8 cellular contexts compared by ENCODE assay signal in the genomic region with DNA sequence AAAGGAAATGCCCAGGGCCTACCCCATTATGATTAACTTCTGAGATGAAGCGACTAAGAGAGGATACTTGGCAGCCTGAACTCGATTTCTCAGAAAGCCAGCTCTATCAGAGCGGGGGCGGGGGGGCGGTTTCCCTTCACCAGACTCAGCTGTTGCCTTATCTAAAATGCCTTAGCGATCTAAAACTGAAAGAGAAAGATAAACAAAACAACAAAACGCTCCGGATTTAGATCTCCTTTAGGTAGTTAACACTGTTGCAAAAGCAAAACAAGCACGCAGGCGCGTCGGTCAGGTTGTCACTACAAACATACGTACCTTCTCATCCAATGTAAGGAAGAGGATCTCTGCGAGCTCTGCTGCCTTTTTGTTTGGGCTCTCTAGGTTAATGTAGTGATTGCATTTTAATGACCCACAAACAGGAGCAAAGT. TPM values are rescaled to one million over a fixed set of nuclear protein-coding genes. Genes with fewer than 3 reads are reported as not detected.
DNase-seq lines count a peak whose midpoint lies in the region; ATAC-seq, FAIRE-seq and TF ChIP-seq lines count a peak whose summit lies in the region.

No MANE protein-coding gene starts in this region.

- H3K4me2 ChIP-seq in skeletal muscle satellite cell (ENCODE audit: low read length): peak overlapping the region; percentile 98

- no peak overlapping the region for H3K9ac ChIP-seq in iPS-18a (ENCODE audit: low read length)
- H3K9ac ChIP-seq in skeletal muscle satellite cell (ENCODE audit: low read depth, low read length): no peak overlapping the region

- H3K9me3 ChIP-seq in iPS-18a (ENCODE audit: control insufficient read depth, low read depth, low read length) (no peaks in the 10 kb centered on the region), skeletal muscle satellite cell (replicated peaks; ENCODE audit: low read length) (no peaks in the 10 kb centered on the region)

- H3K4me3 ChIP-seq in H7 (ENCODE audit: insufficient read depth, low read depth, low read length) (peak overlapping the region; percentile 83), iPS-18a (ENCODE audit: low read length) (peak overlapping the region; percentile 79), skeletal muscle satellite cell (ENCODE audit: low read length) (peak overlapping the region; percentile 71)

- H3K27me3 ChIP-seq in H7 (ENCODE audit: control insufficient read depth, insufficient read depth, low read length) (peaks cover 42% of the 10 kb centered on the region), iPS-18a (ENCODE audit: control insufficient read depth, insufficient read depth, low read length) (peaks cover 52% of the 10 kb centered on the region), skeletal muscle satellite cell (ENCODE audit: control insufficient read depth, insufficient read depth, low read length) (peaks cover 55% of the 10 kb centered on the region)

- DNase-seq in GM12891 (ENCODE audit: insufficient read length, low spot score) (peak; percentile 15), H7 (peak; percentile 16), NOMO-1 treated with DMSO at 0.1 percent for 48 hours (lab: John Stamatoyannopoulos, UW; ENCODE audit: unreplicated experiment) (peak; percentile 11), astrocyte of the hippocampus (ENCODE audit: low read depth, low spot score) (peak; percentile 41), NCI-H1048 (lab: John Stamatoyannopoulos, UW) (no peak)

- no peak for ATAC-seq in GM18505 (IDR thresholded peaks at IDR 0.05; ENCODE audit: unreplicated experiment)

- TF ChIP-seq POLR2A in GM12891 (IDR thresholded peaks at IDR 0.05; ENCODE audit: low read depth, low read length): no peak
- TF ChIP-seq POLR2A in GM18505 (IDR thresholded peaks at IDR 0.05; ENCODE audit: borderline replicate concordance, extremely low read depth, insufficient read depth, insufficient read length): no peak

- peak; percentile 75 for FAIRE-seq in GM12891 (lab: Jason Lieb, UNC)

- H3K36me3 ChIP-seq in H7 (replicated peaks; ENCODE audit: control insufficient read depth, insufficient read depth, low read length) (no peaks in the 10 kb centered on the region), iPS-18a (ENCODE audit: control insufficient read depth, low read depth, low read length) (no peaks in the 10 kb centered on the region), skeletal muscle satellite cell (ENCODE audit: insufficient read depth, low read length) (no peaks in the 10 kb centered on the region)

- H3K27ac ChIP-seq in iPS-18a (ENCODE audit: low read length): no peak overlapping the region

- H3K4me1 ChIP-seq in iPS-18a (ENCODE audit: control insufficient read depth, low read depth, low read length) (peaks cover 8% of the 10 kb centered on the region), skeletal muscle satellite cell (ENCODE audit: control insufficient read depth, insufficient read depth, low read length) (peaks cover 12% of the 10 kb centered on the region)

TF ChIP-seq in GM12891, 5 proteins besides CTCF, POLR2A, EP300 and RAD21:
- no peak for TF ChIP-seq POLR2AphosphoS5 (IDR thresholded peaks at IDR 0.05; ENCODE audit: low read depth, low read length)

RNA-seq across cellular contexts. Expression of a gene that starts 1.1 kb away (rescaled TPM):
- 0.65 TPM for polyA plus RNA-seq in GM12891 (2012; ENCODE audit: low read depth, missing spikeins)
- total RNA-seq in H7 (2014; rRNA removed; shearing (Covaris generic)): 3.2 and 4.7 TPM in 2 replicates
- total RNA-seq in skeletal muscle satellite cell (2012; rRNA removed): 0.76 and 1.5 TPM in 2 replicates
